Comparison of ENCODE assay signal across 8 cellular contexts in the genomic region with DNA sequence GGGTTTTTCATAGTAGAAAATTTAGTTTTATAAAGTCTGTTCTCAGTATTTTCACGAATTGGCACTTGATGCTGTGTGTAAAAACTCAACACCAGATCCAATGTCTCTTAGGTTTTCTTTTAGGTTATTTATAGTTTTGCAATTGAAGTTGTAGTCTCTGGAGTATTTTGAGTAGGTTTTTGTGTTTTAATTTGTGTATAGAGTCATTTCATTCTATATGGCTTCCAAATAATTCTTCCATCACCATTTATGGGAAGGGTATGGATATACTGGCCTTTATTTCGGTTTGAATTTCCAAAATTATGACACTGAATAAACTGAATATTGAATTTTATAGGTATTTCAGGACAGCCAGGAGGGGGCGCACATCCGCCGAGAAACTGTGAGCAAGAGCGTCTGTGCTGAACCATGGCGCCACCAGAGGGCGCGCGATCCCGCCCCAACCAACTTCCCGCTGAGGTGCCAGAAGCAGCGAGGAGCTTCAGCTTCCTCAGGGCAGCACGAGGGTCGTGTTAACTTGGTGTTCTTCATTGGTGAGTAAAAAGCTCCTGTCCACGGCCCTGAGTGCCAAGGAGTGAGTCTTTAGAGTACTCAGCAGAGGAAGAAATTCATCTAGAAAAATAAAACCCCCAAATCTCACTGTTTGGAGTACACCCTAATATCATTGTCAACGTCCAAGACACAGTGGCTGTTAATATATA.
A peak's percentile ranks its signal among the peaks of the same experiment; 100 is the strongest.
DNase-seq lines count a peak whose midpoint lies in the region; ATAC-seq and TF ChIP-seq lines count a peak whose summit lies in the region.
"Not testable (repeated sequence)": the region's sequence is repeated elsewhere in the genome, so short reads cannot be mapped to it uniquely, and the experiment has no call there.

No MANE protein-coding gene starts in this region.

- CTCF ChIA-PET in AG04449 (lab: Yijun Ruan, JAX), result not testable (repeated sequence)

- not testable (repeated sequence) for ATAC-seq in left ventricle myocardium superior

- H3K27me3 ChIP-seq in SJSA1 (replicated peaks), result not testable (repeated sequence)

- H3K27me3 Mint-ChIP-seq in neural crest cell (ENCODE audit: low read depth), result peaks cover 10% of the 10 kb centered on the region

- not testable (repeated sequence) for H3K36me3 Mint-ChIP-seq in neural crest cell (ENCODE audit: low read depth)

- H3K4me3 ChIP-seq in AG04449 (ENCODE audit: low read depth, low read length); SJSA1: not testable (repeated sequence)

- H3K36me3 ChIP-seq in SJSA1, result not testable (repeated sequence)

- POLR2A ChIA-PET in AG04449 (lab: Yijun Ruan, JAX), result not testable (repeated sequence)

- H3K9me3 Mint-ChIP-seq in neural crest cell, result not testable (repeated sequence)

- not testable (repeated sequence) for H3K4me1 Mint-ChIP-seq in neural crest cell

- not testable (repeated sequence) for H3K27ac ChIP-seq in SJSA1

- H3K4me1 ChIP-seq in SJSA1 (replicated peaks), result not testable (repeated sequence)

- H3K4me3 Mint-ChIP-seq in neural crest cell, result not testable (repeated sequence)

- not testable (repeated sequence) for H3K27ac Mint-ChIP-seq in neural crest cell (ENCODE audit: unreplicated experiment)

- intact Hi-C loops in left ventricle myocardium superior (cut with micrococcal nuclease), result not testable (repeated sequence)

- TF ChIP-seq CTCF in AG04449 (IDR thresholded peaks at IDR 0.05; ENCODE audit: insufficient read depth, low read length, missing control alignments) (peak; percentile 23), GM20000 (IDR thresholded peaks at IDR 0.05; ENCODE audit: extremely low read depth, missing control alignments) (peak; percentile 12), neural crest cell (conservative IDR thresholded peaks at IDR 0.05) (peak; percentile 86)

- not testable (repeated sequence) for DNase-seq in AG04449 (ENCODE audit: low read depth, low spot score)
- DNase-seq in GM20000 (ENCODE audit: low spot score) (peak; percentile 5), SJSA1 (ENCODE audit: low read depth in 1 of 2, low spot score in 2 of 2) (peak; percentile 45 to 77), activated T-cell treated with anti-CD3 and anti-CD28 coated beads for 1 hour (ENCODE audit: low read depth) (peak; percentile 50), left ventricle myocardium superior (peak; percentile 78), neural crest cell (ENCODE audit: low read depth, low spot score) (peak; percentile 80)
- DNase-seq in central memory CD4-positive, alpha-beta T cell, result peak; percentile 68
- peak; percentile 47 to 52 for DNase-seq in stimulated activated CD4-positive, alpha-beta T cell treated with anti-CD3 and anti-CD28 coated beads, Interleukin-4, amount 100 ng/mL, for 48 hours (ENCODE audit: low read depth in 2 of 2)

- H3K9me3 ChIP-seq in SJSA1 (replicated peaks), result not testable (repeated sequence)

Comparison
In these comparisons a context has a peak if more than half of its experiments do, and no peak if none do; other contexts are left out.
1. CTCF ChIP-seq: peak in every context shown above with its lines; median percentile 86 in neural crest cell; 23 in AG04449; 12 in GM20000.